In genomic region chr18:11908182-11909080, GRCh38 we compare ENCODE assay signal across 1 cellular context.
A peak's percentile ranks its signal among the peaks of the same experiment; 100 is the strongest.
TF ChIP-seq lines count a peak whose summit lies in the region.

A gene with protein sequence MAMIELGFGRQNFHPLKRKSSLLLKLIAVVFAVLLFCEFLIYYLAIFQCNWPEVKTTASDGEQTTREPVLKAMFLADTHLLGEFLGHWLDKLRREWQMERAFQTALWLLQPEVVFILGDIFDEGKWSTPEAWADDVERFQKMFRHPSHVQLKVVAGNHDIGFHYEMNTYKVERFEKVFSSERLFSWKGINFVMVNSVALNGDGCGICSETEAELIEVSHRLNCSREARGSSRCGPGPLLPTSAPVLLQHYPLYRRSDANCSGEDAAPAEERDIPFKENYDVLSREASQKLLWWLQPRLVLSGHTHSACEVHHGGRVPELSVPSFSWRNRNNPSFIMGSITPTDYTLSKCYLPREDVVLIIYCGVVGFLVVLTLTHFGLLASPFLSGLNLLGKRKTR (minus strand): TSS chr18:11908317. CDS start chr18:11897264, 11,053 bp downstream.

TF ChIP-seq in HEK293, 187 proteins besides CTCF, POLR2A, EP300 and RAD21 (continued from another document):
- no peak for TF ChIP-seq ZBTB49 (tag by site-specific recombination; IDR thresholded peaks at IDR 0.05; ENCODE audit: low read depth)
- TF ChIP-seq, protein P1, sequence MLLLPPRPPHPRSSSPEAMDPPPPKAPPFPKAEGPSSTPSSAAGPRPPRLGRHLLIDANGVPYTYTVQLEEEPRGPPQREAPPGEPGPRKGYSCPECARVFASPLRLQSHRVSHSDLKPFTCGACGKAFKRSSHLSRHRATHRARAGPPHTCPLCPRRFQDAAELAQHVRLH (tag by site-specific recombination; IDR thresholded peaks at IDR 0.05), result no peak
- no peak for TF ChIP-seq ZNF48 (tag by site-specific recombination; IDR thresholded peaks at IDR 0.05)
- no peak for TF ChIP-seq PRDM1 (tag by site-specific recombination; IDR thresholded peaks at IDR 0.05)
- TF ChIP-seq IKZF3 (tag by site-specific recombination; IDR thresholded peaks at IDR 0.05), result no peak
- TF ChIP-seq ZNF560 (tag by site-specific recombination; IDR thresholded peaks at IDR 0.05; ENCODE audit: borderline replicate concordance), result no peak
- no peak for TF ChIP-seq ZNF626 (tag by site-specific recombination; IDR thresholded peaks at IDR 0.05)
- TF ChIP-seq ZNF600 (tag by site-specific recombination; IDR thresholded peaks at IDR 0.05), result peak; percentile 38; the same call in 1 of the 2 replicates
